Comparison of ENCODE assay signal across 26 cellular contexts in the genomic region with DNA sequence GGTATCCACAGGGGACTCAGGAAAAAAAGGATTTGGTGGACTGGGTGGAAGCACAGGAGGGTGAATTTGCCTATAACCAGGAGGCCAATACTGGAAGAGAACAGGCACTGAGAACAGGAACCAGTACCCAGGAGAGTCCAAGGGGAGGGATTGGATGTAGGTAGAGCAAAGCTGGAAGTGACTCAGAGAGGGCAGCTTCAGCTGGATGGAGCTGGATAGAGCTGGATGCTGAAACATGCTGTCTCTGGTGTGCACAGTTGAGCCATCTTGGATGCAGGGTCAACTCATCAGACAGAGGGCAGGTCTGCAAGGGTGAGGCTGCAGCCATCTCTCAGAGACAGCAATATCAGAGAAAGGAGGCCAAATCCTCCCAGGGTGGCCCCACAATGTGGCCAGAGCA.
"Had no signal": no experiment of that assay in that cellular context is flagged by ENCODE, and none has a peak within 500 bp of the region (broad histone marks: within the 10 kb centered on the region; RNA-seq: fewer than 3 reads in every experiment).

No MANE protein-coding gene starts in this region.

- H3K36me3 ChIP-seq: brain microvascular endothelial cell, colonic mucosa, esophagus squamous epithelium, heart left ventricle, lower lobe of right lung, neutrophil, pancreas, right lobe of liver, stomach, suprapubic skin, tibial nerve, WERI-Rb-1 had no signal

- H3K27me3 ChIP-seq: brain microvascular endothelial cell, colonic mucosa, esophagus squamous epithelium, neutrophil, pancreas, right lobe of liver, suprapubic skin had no signal

- H3K4me3 Mint-ChIP-seq: activated CD4-positive, alpha-beta T cell treated with anti-CD3 and anti-CD28 coated beads, Interleukin-2, amount 10 ng/mL, durations not matched to agents 7 days and 5 days; activated CD8-positive, alpha-beta T cell treated with anti-CD3 and anti-CD28 coated beads, Interleukin-2, amount 10 ng/mL, durations not matched to agents 7 days and 5 days; activated naive CD4-positive, alpha-beta T cell treated with anti-CD3 and anti-CD28 coated beads, Interleukin-2, amount 50 U/mL, for 24 hours; effector memory CD8-positive, alpha-beta T cell; mesothelial cell of epicardium; natural killer cell; T-helper 2 cell treated with Interferon-gamma antibody and Interleukin-4, amounts not matched to agents 5 μg/mL and 100 μg/mL, for 36 hours had no signal

- H3K27ac Mint-ChIP-seq: activated CD4-positive, alpha-beta T cell treated with anti-CD3 and anti-CD28 coated beads, Interleukin-2, amount 10 ng/mL, durations not matched to agents 7 days and 5 days; activated CD8-positive, alpha-beta T cell treated with anti-CD3 and anti-CD28 coated beads, Interleukin-2, amount 10 ng/mL, durations not matched to agents 7 days and 5 days; activated naive CD4-positive, alpha-beta T cell treated with anti-CD3 and anti-CD28 coated beads, Interleukin-2, amount 50 U/mL, for 24 hours; effector memory CD8-positive, alpha-beta T cell; mesothelial cell of epicardium; natural killer cell; T-helper 2 cell treated with Interferon-gamma antibody and Interleukin-4, amounts not matched to agents 5 μg/mL and 100 μg/mL, for 36 hours had no signal

- H3K9me3 ChIP-seq: colonic mucosa, esophagus squamous epithelium, heart left ventricle, lower lobe of right lung, neutrophil, pancreas, right lobe of liver, stomach, suprapubic skin, tibial nerve had no signal

- ATAC-seq: activated CD8-positive, alpha-beta T cell treated with anti-CD3 and anti-CD28 coated beads, Interleukin-2, amount 10 ng/mL, durations not matched to agents 7 days and 5 days; effector memory CD8-positive, alpha-beta T cell; heart left ventricle; natural killer cell had no signal

- H3K9me3 Mint-ChIP-seq: activated CD4-positive, alpha-beta T cell treated with anti-CD3 and anti-CD28 coated beads, Interleukin-2, amount 10 ng/mL, durations not matched to agents 7 days and 5 days; activated naive CD4-positive, alpha-beta T cell treated with anti-CD3 and anti-CD28 coated beads, Interleukin-2, amount 50 U/mL, for 24 hours; effector memory CD8-positive, alpha-beta T cell; mesothelial cell of epicardium; natural killer cell; T-helper 2 cell treated with Interferon-gamma antibody and Interleukin-4, amounts not matched to agents 5 μg/mL and 100 μg/mL, for 36 hours had no signal

- H3K4me3 ChIP-seq: colonic mucosa, dorsolateral prefrontal cortex, esophagus squamous epithelium, heart left ventricle, lower lobe of right lung, pancreas, right lobe of liver, skin epidermis, stomach, suprapubic skin, tibial nerve had no signal

- H3K4me1 ChIP-seq: colonic mucosa, esophagus squamous epithelium, pancreas, right lobe of liver, stomach, suprapubic skin, tibial nerve had no signal

- DNase-seq: activated CD4-positive, alpha-beta T cell treated with anti-CD3 and anti-CD28 coated beads, Interleukin-2, amount 10 ng/mL, durations not matched to agents 7 days and 5 days; activated CD4-positive, CD25-positive, alpha-beta regulatory T cell treated with anti-CD3 and anti-CD28 coated beads, Interleukin-2, amount 50 U/mL, for 72 hours; activated CD8-positive, alpha-beta T cell treated with anti-CD3 and anti-CD28 coated beads, Interleukin-2, amount 10 ng/mL, durations not matched to agents 7 days and 5 days; activated gamma-delta T cell treated with Interleukin-2 at 50 U/mL for 16 hours; activated T-cell treated with anti-CD3 and anti-CD28 coated beads, Interleukin-2, amount 50 U/mL, for 1 hour; aorta; brain microvascular endothelial cell; colonic mucosa; effector memory CD8-positive, alpha-beta T cell; esophagus squamous epithelium; heart left ventricle; lower lobe of right lung; natural killer cell; pancreas; right lobe of liver; stimulated activated CD4-positive, alpha-beta T cell treated with anti-CD3 and anti-CD28 coated beads, Interleukin-1b, Interleukin-23, amount 100 ng/mL, for 48 hours; stomach; WERI-Rb-1 had no signal

- H3K36me3 Mint-ChIP-seq: activated naive CD4-positive, alpha-beta T cell treated with anti-CD3 and anti-CD28 coated beads, Interleukin-2, amount 50 U/mL, for 24 hours; mesothelial cell of epicardium; natural killer cell had no signal

- H3K4me1 Mint-ChIP-seq: activated CD4-positive, alpha-beta T cell treated with anti-CD3 and anti-CD28 coated beads, Interleukin-2, amount 10 ng/mL, durations not matched to agents 7 days and 5 days; activated naive CD4-positive, alpha-beta T cell treated with anti-CD3 and anti-CD28 coated beads, Interleukin-2, amount 50 U/mL, for 24 hours; natural killer cell had no signal

- H3K27ac ChIP-seq: brain microvascular endothelial cell, colonic mucosa, esophagus squamous epithelium, heart left ventricle, lower lobe of right lung, neutrophil, pancreas, right lobe of liver, skin epidermis, stomach, suprapubic skin, tibial nerve, WERI-Rb-1 had no signal
